ENCODE assay signal across 14 cellular contexts in genomic region chr3:14172480-14172879, GRCh38. TPM values are rescaled to one million over a fixed set of nuclear protein-coding genes. Genes with fewer than 3 reads are reported as not detected.
DNase-seq lines count a peak whose midpoint lies in the region; ATAC-seq and TF ChIP-seq lines count a peak whose summit lies in the region.
"Had no signal": no experiment of that assay in that cellular context is flagged by ENCODE, and none has a peak within 500 bp of the region (broad histone marks: within the 10 kb centered on the region; RNA-seq: fewer than 3 reads in every experiment).

No MANE protein-coding gene starts in this region.

- intact Hi-C loops in A673 (cut with micrococcal nuclease; ENCODE audit: unreplicated experiment) (loop anchor here (10.0 kb wide), 1 partner anchor 772 kb away; the partner anchor contains the start of gene NR2C2), posterior cingulate gyrus (cut with DNase I) (no loop called here)

- peak overlapping the region; percentile 65 for H3K27ac Mint-ChIP-seq in T-helper 17 cell
- peak overlapping the region; percentile 23 to 54 for H3K27ac Mint-ChIP-seq in effector memory CD8-positive, alpha-beta T cell
- H3K27ac Mint-ChIP-seq in memory B cell: peak overlapping the region; percentile 51
- H3K27ac Mint-ChIP-seq in nephron progenitor cell: no peak overlapping the region
- H3K27ac Mint-ChIP-seq: H9 had no signal

- no peaks in the 10 kb centered on the region for H3K9me3 Mint-ChIP-seq in effector memory CD8-positive, alpha-beta T cell
- H3K9me3 Mint-ChIP-seq in memory B cell (no peaks in the 10 kb centered on the region), nephron progenitor cell (no peaks in the 10 kb centered on the region)
- H3K9me3 Mint-ChIP-seq: CD4-positive, CD25-positive, alpha-beta regulatory T cell; H9 had no signal

- CTCF ChIA-PET in A673 (lab: Charles Lee): no interaction called here

- no peaks in the 10 kb centered on the region for H3K9me3 ChIP-seq in A673 (ENCODE audit: low read depth, low read length, poor library complexity, severe bottlenecking)
- H3K9me3 ChIP-seq in T-helper 17 cell (ENCODE audit: control insufficient read depth, low read length, poor library complexity, severe bottlenecking): no peaks in the 10 kb centered on the region
- H3K9me3 ChIP-seq: BE2C, Caco-2 had no signal

- DNase-seq in A673 (ENCODE audit: low spot score): no peak
- DNase-seq in T-helper 17 cell: no peak
- DNase-seq in effector memory CD8-positive, alpha-beta T cell: no peak
- DNase-seq in memory B cell (ENCODE audit: low spot score in 2 of 2): no peak
- no peak for DNase-seq in nephron progenitor cell
- no peak for DNase-seq in RKO (ENCODE audit: low spot score)
- no peak for DNase-seq in posterior cingulate gyrus
- DNase-seq: ACHN; BE2C; C1 segment of cervical spinal cord; Caco-2; CD4-positive, CD25-positive, alpha-beta regulatory T cell; H9 had no signal

- peak overlapping the region; percentile 84 for H3K27ac ChIP-seq in A673 (ENCODE audit: low read depth, low read length, poor library complexity, severe bottlenecking)

- no TSS peak for BruUV-seq in A673 (replicated peaks; lab: Mats Ljungman, UMichigan)

- TF ChIP-seq CTCF in A673 (conservative IDR thresholded peaks at IDR 0.05; ENCODE audit: low read depth, low read length): no peak
- no peak for TF ChIP-seq CTCF in nephron progenitor cell (IDR thresholded peaks at IDR 0.05)

- no peak overlapping the region for H3K4me3 ChIP-seq in A673 (ENCODE audit: low read depth, low read length, poor library complexity, severe bottlenecking)

- POLR2A ChIA-PET in A673 (lab: Charles Lee; ENCODE audit: low non-redundant PET): no interaction called here

- H3K36me3 Mint-ChIP-seq in T-helper 17 cell (ENCODE audit: low read depth) (peaks cover 25% of the 10 kb centered on the region), memory B cell (peaks cover 39% of the 10 kb centered on the region), nephron progenitor cell (ENCODE audit: low read depth) (peaks cover 43% of the 10 kb centered on the region)
- peaks cover 56% of the 10 kb centered on the region for H3K36me3 Mint-ChIP-seq in effector memory CD8-positive, alpha-beta T cell (ENCODE audit: insufficient read depth)

- H3K4me1 ChIP-seq in A673 (ENCODE audit: insufficient read depth, low read length, poor library complexity, severe bottlenecking): peaks cover 31% of the 10 kb centered on the region
- H3K4me1 ChIP-seq: BE2C had no signal

- ATAC-seq in T-helper 17 cell: no peak
- no peak for ATAC-seq in effector memory CD8-positive, alpha-beta T cell (replicated peaks)
- no peak for ATAC-seq in memory B cell (ENCODE audit: low read depth)
- ATAC-seq: HepG2 had no signal

- peaks cover 54% of the 10 kb centered on the region for H3K4me1 Mint-ChIP-seq in T-helper 17 cell
- H3K4me1 Mint-ChIP-seq in effector memory CD8-positive, alpha-beta T cell (ENCODE audit: low read depth in 2 of 2): peaks cover 38 to 52% of the 10 kb centered on the region in 2 donors
- H3K4me1 Mint-ChIP-seq in memory B cell: peaks cover 40% of the 10 kb centered on the region
- H3K4me1 Mint-ChIP-seq in nephron progenitor cell: peaks cover 24% of the 10 kb centered on the region

- no peak overlapping the region for H3K4me3 Mint-ChIP-seq in T-helper 17 cell
- no peak overlapping the region for H3K4me3 Mint-ChIP-seq in effector memory CD8-positive, alpha-beta T cell
- no peak overlapping the region for H3K4me3 Mint-ChIP-seq in memory B cell
- H3K4me3 Mint-ChIP-seq in nephron progenitor cell: no peak overlapping the region
- H3K4me3 Mint-ChIP-seq: CD4-positive, CD25-positive, alpha-beta regulatory T cell; H9 had no signal

- peaks cover 52% of the 10 kb centered on the region for H3K36me3 ChIP-seq in A673 (ENCODE audit: insufficient read depth, low read length, poor library complexity, severe bottlenecking)

- no peaks in the 10 kb centered on the region for H3K27me3 ChIP-seq in A673 (replicated peaks; ENCODE audit: insufficient read depth, low read depth, low read length, poor library complexity)
- H3K27me3 ChIP-seq: BE2C had no signal

- H3K27me3 Mint-ChIP-seq in T-helper 17 cell (no peaks in the 10 kb centered on the region), memory B cell (no peaks in the 10 kb centered on the region), nephron progenitor cell (ENCODE audit: low read depth, poor library complexity) (no peaks in the 10 kb centered on the region)
- H3K27me3 Mint-ChIP-seq in effector memory CD8-positive, alpha-beta T cell: no peaks in the 10 kb centered on the region
- H3K27me3 Mint-ChIP-seq: CD4-positive, CD25-positive, alpha-beta regulatory T cell had no signal

RNA-seq across cellular contexts. Expression of gene XPC, which starts 5.9 kb away (rescaled TPM):
- 57.2 and 58.2 TPM in 2 replicates for total RNA-seq in A673 (2021)
- total RNA-seq in T-helper 17 cell: 10 to 100 TPM; 65.0 to 76.4 TPM

RNA-seq across cellular contexts. Expression of gene LSM3, which starts 6.1 kb away (rescaled TPM):
- total RNA-seq in A673 (2021) (24.3 and 29.4 TPM in 2 replicates), T-helper 17 cell (1 to 10 TPM; 5.5 to 6.3 TPM)

RNA-seq across cellular contexts. Expression of gene TMEM43, which starts 47.6 kb away (rescaled TPM):
- total RNA-seq in A673 (2021) (50.8 and 55.6 TPM in 2 replicates), T-helper 17 cell (10 to 100 TPM; 45.6 to 51.4 TPM)

RNA-seq across cellular contexts. Expression of gene CHCHD4, which starts 47.8 kb away (rescaled TPM):
- total RNA-seq in A673 (2021) (30.3 and 33.5 TPM in 2 replicates), T-helper 17 cell (1 to 10 TPM; 2.7 to 3.6 TPM)
